In the genomic region with DNA sequence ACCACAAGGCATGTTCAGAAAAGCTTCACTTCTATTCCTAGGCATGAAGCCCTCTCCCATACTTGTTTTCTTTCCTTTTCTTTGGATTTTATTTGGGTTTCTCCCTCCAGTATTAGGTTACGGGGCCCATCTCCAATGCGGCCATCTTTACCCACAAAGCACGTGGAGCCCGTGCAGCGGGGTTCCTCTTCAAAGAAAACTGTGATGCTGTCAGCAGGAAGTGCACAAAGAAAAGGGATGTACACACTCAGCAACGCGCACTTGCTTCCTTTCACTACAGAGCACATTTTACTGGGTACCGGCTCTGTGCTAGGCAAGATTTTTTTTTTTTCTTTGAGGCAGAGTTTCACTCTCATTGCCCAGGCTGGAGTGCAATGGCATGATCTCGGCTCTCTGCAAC, we compare ENCODE assay signal across 10 cellular contexts.
DNase-seq lines count a peak whose midpoint lies in the region; ATAC-seq lines count a peak whose summit lies in the region.
"Had no signal": no experiment of that assay in that cellular context is flagged by ENCODE, and none has a peak within 500 bp of the region (broad histone marks: within the 10 kb centered on the region; RNA-seq: fewer than 3 reads in every experiment).

No MANE protein-coding gene starts in this region.

- peak; percentile 65 to 75 for ATAC-seq in activated naive CD4-positive, alpha-beta T cell treated with anti-CD3 and anti-CD28 coated beads, Interleukin-2, amount 50 U/mL, for 72 hours
- ATAC-seq in GM21619 (IDR thresholded peaks at IDR 0.05; ENCODE audit: unreplicated experiment) (no peak), HG03039 (IDR thresholded peaks at IDR 0.05; ENCODE audit: unreplicated experiment) (no peak)
- ATAC-seq: left colon had no signal

- H3K27me3 Mint-ChIP-seq in T-helper 2 cell treated with Interferon-gamma antibody and Interleukin-4, amounts not matched to agents 5 μg/mL and 100 μg/mL, for 36 hours (ENCODE audit: low read depth) = no peaks in the 10 kb centered on the region

- H3K4me3 ChIP-seq in BLaER1 treated with 17β-estradiol and CSF1 and Interleukin-3, amounts not matched to agents 10 nM and 100 nM = peak overlapping the region in 2 of 10 experiments; percentile 4 to 11; a peak in 1 of 20 replicates
- H3K4me3 ChIP-seq: breast epithelium had no signal

- H3K4me2 ChIP-seq in BLaER1 treated with 17β-estradiol and CSF1 and Interleukin-3, amounts not matched to agents 10 nM and 100 nM = peak overlapping the region; percentile 61 to 86 (median 76)

- H3K36me3 ChIP-seq in BLaER1 treated with 17β-estradiol and CSF1 and Interleukin-3, amounts not matched to agents 10 nM and 100 nM = no peaks in the 10 kb centered on the region
- H3K36me3 ChIP-seq: breast epithelium had no signal

- peak overlapping the region; percentile 36 to 85 (median 79); a peak in 21 of 22 replicates for H3K27ac ChIP-seq in BLaER1 treated with 17β-estradiol and CSF1 and Interleukin-3, amounts not matched to agents 10 nM and 100 nM
- H3K27ac ChIP-seq: breast epithelium had no signal

- DNase-seq in T-helper 2 cell treated with Interferon-gamma antibody and Interleukin-4, amounts not matched to agents 5 μg/mL and 100 μg/mL, for 36 hours (ENCODE audit: low spot score) = no peak
- DNase-seq in activated naive CD4-positive, alpha-beta T cell treated with anti-CD3 and anti-CD28 coated beads, Interleukin-2, amount 50 U/mL, for 72 hours (ENCODE audit: low spot score in 2 of 2) = peak in 1 of 2 donors; percentile 24
- DNase-seq in pons (ENCODE audit: low spot score) (peak; percentile 34), T1000 (lab: John Stamatoyannopoulos, UW) (no peak), NCI-H748 (lab: John Stamatoyannopoulos, UW; ENCODE audit: unreplicated experiment) (no peak)

- peak overlapping the region in 10 of 11 experiments; percentile 7 to 67 (median 27); a peak in 13 of 22 replicates for H3K9ac ChIP-seq in BLaER1 treated with 17β-estradiol and CSF1 and Interleukin-3, amounts not matched to agents 10 nM and 100 nM

- H3K4me3 Mint-ChIP-seq in T-helper 2 cell treated with Interferon-gamma antibody and Interleukin-4, amounts not matched to agents 5 μg/mL and 100 μg/mL, for 36 hours = peak overlapping the region; percentile 53

- peaks cover 3% of the 10 kb centered on the region for H3K4me1 Mint-ChIP-seq in T-helper 2 cell treated with Interferon-gamma antibody and Interleukin-4, amounts not matched to agents 5 μg/mL and 100 μg/mL, for 36 hours (ENCODE audit: low read depth)

- H3K9me3 Mint-ChIP-seq in T-helper 2 cell treated with Interferon-gamma antibody and Interleukin-4, amounts not matched to agents 5 μg/mL and 100 μg/mL, for 36 hours = no peaks in the 10 kb centered on the region
- H3K9me3 Mint-ChIP-seq in activated naive CD4-positive, alpha-beta T cell treated with anti-CD3 and anti-CD28 coated beads, Interleukin-2, amount 50 U/mL, for 72 hours = peaks cover 0 to 9% of the 10 kb centered on the region in 2 donors

- H3K9me3 ChIP-seq in BLaER1 treated with 17β-estradiol and CSF1 and Interleukin-3, amounts not matched to agents 10 nM and 100 nM (replicated peaks in 1 of 11) = peaks cover 0 to under 1% (median 0%) of the 10 kb centered on the region in 11 experiments; a peak in 4 of 22 replicates

- H3K27me3 ChIP-seq in BLaER1 treated with 17β-estradiol and CSF1 and Interleukin-3, amounts not matched to agents 10 nM and 100 nM = no peaks in the 10 kb centered on the region
- H3K27me3 ChIP-seq: breast epithelium had no signal

- H3K4me1 ChIP-seq in BLaER1 treated with 17β-estradiol and CSF1 and Interleukin-3, amounts not matched to agents 10 nM and 100 nM = peaks cover 37 to 89% (median 70%) of the 10 kb centered on the region in 10 experiments
- H3K4me1 ChIP-seq: breast epithelium had no signal

- H3K27ac Mint-ChIP-seq in T-helper 2 cell treated with Interferon-gamma antibody and Interleukin-4, amounts not matched to agents 5 μg/mL and 100 μg/mL, for 36 hours = no peak overlapping the region
- H3K27ac Mint-ChIP-seq in activated naive CD4-positive, alpha-beta T cell treated with anti-CD3 and anti-CD28 coated beads, Interleukin-2, amount 50 U/mL, for 72 hours = peak overlapping the region; percentile 41 to 50

- no peaks in the 10 kb centered on the region for H4K20me1 ChIP-seq in BLaER1 treated with 17β-estradiol and CSF1 and Interleukin-3, amounts not matched to agents 10 nM and 100 nM

- no peaks in the 10 kb centered on the region for H3K36me3 Mint-ChIP-seq in T-helper 2 cell treated with Interferon-gamma antibody and Interleukin-4, amounts not matched to agents 5 μg/mL and 100 μg/mL, for 36 hours (ENCODE audit: low read depth)
- peaks cover 0 to 6% of the 10 kb centered on the region in 2 donors for H3K36me3 Mint-ChIP-seq in activated naive CD4-positive, alpha-beta T cell treated with anti-CD3 and anti-CD28 coated beads, Interleukin-2, amount 50 U/mL, for 72 hours

Comparison
In these comparisons a context has a peak if more than half of its experiments do, and no peak if none do; other contexts are left out.
1. ATAC-seq: peak in activated naive CD4-positive, alpha-beta T cell treated with anti-CD3 and anti-CD28 coated beads, Interleukin-2, amount 50 U/mL, for 72 hours (2 of 2); none in GM21619 (single experiment) and HG03039 (single experiment).